Comparison of ENCODE assay signal across 8 cellular contexts in the genomic region with DNA sequence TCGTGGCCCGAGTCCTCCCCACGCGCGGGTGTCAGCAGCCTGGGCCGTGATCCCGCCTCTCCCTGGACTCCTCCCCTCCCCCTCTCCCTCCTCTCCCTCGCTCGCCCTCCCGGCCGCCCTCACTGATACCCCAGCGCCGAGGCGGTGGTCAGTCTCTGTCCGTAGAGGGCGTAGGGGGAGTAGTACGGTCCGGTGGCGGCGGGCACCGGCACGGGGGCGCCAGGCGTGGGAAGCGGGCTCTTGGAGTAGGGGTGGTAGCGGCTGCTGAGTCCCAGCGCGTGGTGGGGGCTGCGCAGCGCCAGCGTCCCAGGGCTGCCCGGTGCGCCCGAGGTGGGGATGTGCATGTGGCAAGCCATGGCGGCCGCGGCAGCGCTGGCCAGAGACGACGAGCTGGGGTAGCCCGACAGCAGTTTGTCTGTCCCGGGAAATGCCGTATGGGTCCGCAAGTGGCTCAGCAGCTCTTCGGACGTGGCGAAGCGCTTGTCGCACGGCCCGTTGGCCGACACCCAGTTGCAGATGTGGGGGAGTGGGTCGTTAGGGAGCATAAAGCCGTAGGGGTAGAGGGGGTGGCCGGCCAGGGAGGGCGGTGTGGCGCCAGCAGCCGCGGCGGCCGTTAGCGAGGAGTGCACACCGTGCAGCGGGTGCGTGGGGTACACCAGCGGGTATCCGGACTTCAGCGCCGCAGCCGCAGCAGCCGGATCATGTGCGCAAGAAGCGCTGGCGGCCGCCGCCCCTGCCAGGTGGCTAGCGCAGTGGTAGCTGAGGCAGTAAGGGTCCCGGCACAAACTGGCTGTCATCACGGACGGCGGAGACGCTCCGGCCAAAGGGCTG. TPM values are rescaled to one million over a fixed set of nuclear protein-coding genes. Genes with fewer than 3 reads are reported as not detected.
DNase-seq lines count a peak whose midpoint lies in the region; ATAC-seq and TF ChIP-seq lines count a peak whose summit lies in the region.

No MANE protein-coding gene starts in this region.

- H3K27me3 ChIP-seq in iPS DF 6.9 (ENCODE audit: control insufficient read depth, insufficient read depth, low read length), result peaks cover 71% of the 10 kb centered on the region
- H3K27me3 ChIP-seq in gastrocnemius medialis, result peaks cover 2 to 37% (median 29%) of the 10 kb centered on the region in 3 donors
- peaks cover 10% of the 10 kb centered on the region for H3K27me3 ChIP-seq in HAP-1 (ENCODE audit: low read depth)

- no peak for TF ChIP-seq CTCF in astrocyte of the spinal cord (IDR thresholded peaks at IDR 0.05; ENCODE audit: low read depth, low read length)
- TF ChIP-seq CTCF in gastrocnemius medialis (IDR thresholded peaks at IDR 0.05 in 4 of 5, conservative IDR thresholded peaks at IDR 0.05 in 1 of 5), result no peak

- H3K4me3 ChIP-seq in astrocyte of the spinal cord (ENCODE audit: low read depth, low read length) (peak overlapping the region; percentile 99), iPS DF 6.9 (ENCODE audit: low read length) (peak overlapping the region; percentile 7; the same call in 1 of the 2 replicates), gastrocnemius medialis (peak overlapping the region in 3 of 4 donors; percentile 57 to 72 (median 71)), HAP-1 (no peak overlapping the region)

- TF ChIP-seq POLR2A in gastrocnemius medialis (IDR thresholded peaks at IDR 0.05), result no peak

- H3K9me3 ChIP-seq in ES-I3 (ENCODE audit: control insufficient read depth, insufficient read depth, low read length) (no peaks in the 10 kb centered on the region), iPS DF 6.9 (ENCODE audit: control insufficient read depth, insufficient read depth, low read length) (no peaks in the 10 kb centered on the region), gastrocnemius medialis (no peaks in the 10 kb centered on the region), HAP-1 (no peaks in the 10 kb centered on the region)

- H3K36me3 ChIP-seq in ES-I3 (ENCODE audit: insufficient read depth, low read length) (no peaks in the 10 kb centered on the region), iPS DF 6.9 (ENCODE audit: control insufficient read depth, insufficient read depth, low read length) (no peaks in the 10 kb centered on the region), gastrocnemius medialis (no peaks in the 10 kb centered on the region), HAP-1 (replicated peaks) (peaks cover 4% of the 10 kb centered on the region)

- H3K9ac ChIP-seq in ES-I3 (ENCODE audit: low read depth, low read length), result peak overlapping the region; percentile 46; the same call in 1 of the 2 replicates

- no peak overlapping the region for H3K27ac ChIP-seq in iPS DF 6.9 (ENCODE audit: low read length)
- H3K27ac ChIP-seq in gastrocnemius medialis, result peak overlapping the region; percentile 85 to 98 (median 98)

- no peaks in the 10 kb centered on the region for H3K4me1 ChIP-seq in ES-I3 (ENCODE audit: insufficient read depth, low read length)
- H3K4me1 ChIP-seq in iPS DF 6.9 (ENCODE audit: control insufficient read depth, insufficient read depth, low read length), result no peaks in the 10 kb centered on the region; the same call in 1 of the 2 replicates
- H3K4me1 ChIP-seq in gastrocnemius medialis, result peaks cover 0 to 31% of the 10 kb centered on the region in 2 donors
- peaks cover 9% of the 10 kb centered on the region; the same call in 1 of the 2 replicates for H3K4me1 ChIP-seq in HAP-1

- ATAC-seq in gastrocnemius medialis (no peak), left lobe of liver (no peak), HG03378 (IDR thresholded peaks at IDR 0.05; ENCODE audit: unreplicated experiment) (no peak), HG02870 (IDR thresholded peaks at IDR 0.05; ENCODE audit: unreplicated experiment) (no peak)

- DNase-seq in astrocyte of the spinal cord (ENCODE audit: low read depth, low spot score) (peak; percentile 46), iPS DF 6.9 (ENCODE audit: low read depth, low spot score) (no peak), gastrocnemius medialis (no peak), left lobe of liver (ENCODE audit: low spot score) (no peak), HAP-1 (ENCODE audit: low spot score in 2 of 2) (no peak)

- no CpG with 5 or more reads among the region's 83 CpGs for WGBS in iPS DF 6.9 (ENCODE audit: insufficient coverage, insufficient read length)

- in situ Hi-C loops in astrocyte of the spinal cord (cut with HindIII; ENCODE audit: low sequenced_read_pairs), result no loop called here
- in situ Hi-C loops in gastrocnemius medialis (cut with MboI; ENCODE audit: low sequenced_read_pairs in 4 of 4), result loop anchor here (10.0 to 25.0 kb wide), 5 partner anchors 636 to 1163 kb away; no protein-coding TSS in a partner anchor
- in situ Hi-C loops in HAP-1 (cut with MboI; ENCODE audit: low sequenced_read_pairs), result loop anchor here (25.0 kb wide), 1 partner anchor 638 kb away; no protein-coding TSS in a partner anchor

- intact Hi-C loops in gastrocnemius medialis (cut with DNase I; ENCODE audit: low total_unique reads), result loop anchor here (5.0 kb wide), 1 partner anchor 903 kb away; no protein-coding TSS in a partner anchor

RNA-seq across cellular contexts. Expression of a gene that starts 2.7 kb away (rescaled TPM):
- total RNA-seq in gastrocnemius medialis, result 1 to 10 TPM; 1.7 to 2.0 (median 1.8) TPM
- 7.3 TPM for total RNA-seq in left lobe of liver

RNA-seq across cellular contexts. Expression of a gene that starts 32.6 kb away (rescaled TPM):
- total RNA-seq in gastrocnemius medialis (1 to 10 TPM in 3 of 4 donors, under 1 TPM in 1; 0.80 to 4.5 (median 1.4) TPM), left lobe of liver (9.1 TPM)
